Comparison of ENCODE assay signal across 14 cellular contexts in the genomic region with DNA sequence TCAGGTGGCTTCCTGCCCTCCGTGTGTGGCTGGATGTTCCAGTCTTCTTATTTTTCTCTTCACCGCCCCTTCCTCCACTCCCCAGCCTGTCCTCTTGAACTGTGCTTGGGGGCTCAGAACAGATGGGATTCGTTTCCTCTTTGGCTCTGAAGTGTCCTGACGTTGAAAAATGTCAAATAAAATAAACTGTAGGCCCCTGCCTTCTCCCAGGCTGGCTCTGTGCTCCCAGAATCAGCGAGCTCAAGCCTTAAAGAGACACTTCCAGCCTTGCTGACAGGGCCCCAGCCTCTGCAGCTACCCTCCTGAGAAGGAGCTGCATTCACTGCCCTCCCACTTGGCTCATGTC.
DNase-seq lines count a peak whose midpoint lies in the region; ATAC-seq and TF ChIP-seq lines count a peak whose summit lies in the region.
"Had no signal": no experiment of that assay in that cellular context is flagged by ENCODE, and none has a peak within 500 bp of the region (broad histone marks: within the 10 kb centered on the region; RNA-seq: fewer than 3 reads in every experiment).

No MANE protein-coding gene starts in this region.

- H2AFZ ChIP-seq in osteoblast (ENCODE audit: low read length) = no peak overlapping the region

- peaks cover 37% of the 10 kb centered on the region for H3K36me3 ChIP-seq in BLaER1
- peaks cover 0 to 3% (median 0%) of the 10 kb centered on the region in 9 donors for H3K36me3 ChIP-seq in heart left ventricle
- H3K36me3 ChIP-seq in osteoblast (ENCODE audit: insufficient read depth, low read length) = peaks cover 30% of the 10 kb centered on the region

- WGBS in heart left ventricle, 4 donors = 15 to 27% (median 20%) methylated on average over 5 of the region's 5 CpGs

- TF ChIP-seq POLR2A in heart left ventricle (IDR thresholded peaks at IDR 0.05) = no peak

- H3K36me3 Mint-ChIP-seq in MCF 10A (ENCODE audit: insufficient read depth, unreplicated experiment) = peaks cover 11% of the 10 kb centered on the region

- H3K4me2 ChIP-seq in BLaER1 = peak overlapping the region; percentile 6
- H3K4me2 ChIP-seq in osteoblast (ENCODE audit: insufficient read depth, low read length) = no peak overlapping the region

- no peaks in the 10 kb centered on the region for H3K9me3 ChIP-seq in BLaER1
- H3K9me3 ChIP-seq in heart left ventricle = no peaks in the 10 kb centered on the region
- H3K9me3 ChIP-seq in osteoblast (ENCODE audit: low read depth, low read length) = no peaks in the 10 kb centered on the region

- peaks cover 13% of the 10 kb centered on the region for H3K4me1 Mint-ChIP-seq in MCF 10A (ENCODE audit: insufficient read depth, unreplicated experiment)

- H3K27ac ChIP-seq in BLaER1 = peak overlapping the region; percentile 23; the same call in 1 of the 2 replicates
- peak overlapping the region; percentile 33 to 98 (median 78) for H3K27ac ChIP-seq in heart left ventricle
- peak overlapping the region; percentile 48 for H3K27ac ChIP-seq in osteoblast (ENCODE audit: low read depth, low read length)

- H4K20me1 ChIP-seq in BLaER1 (peaks cover 12% of the 10 kb centered on the region; the same call in 1 of the 2 replicates), osteoblast (ENCODE audit: insufficient read depth, low read length) (peaks cover 16% of the 10 kb centered on the region)

- peaks cover 48% of the 10 kb centered on the region for H3K4me1 ChIP-seq in BLaER1
- H3K4me1 ChIP-seq in heart left ventricle = peaks cover 4 to 91% (median 67%) of the 10 kb centered on the region in 12 donors
- peaks cover 53% of the 10 kb centered on the region for H3K4me1 ChIP-seq in osteoblast (ENCODE audit: insufficient read depth, low read length)

- no peak overlapping the region for H3K4me3 Mint-ChIP-seq in MCF 10A (ENCODE audit: unreplicated experiment)
- H3K4me3 Mint-ChIP-seq: activated CD8-positive, alpha-beta T cell treated with anti-CD3 and anti-CD28 coated beads for 36 hours; dendritic cell treated with granulocyte-macrophage colony-stimulating factor and Interleukin-4, amounts not matched to agents 40 ng/mL and 50 ng/mL, for 4 days had no signal

- no peaks in the 10 kb centered on the region for H3K9me3 Mint-ChIP-seq in MCF 10A (ENCODE audit: unreplicated experiment)
- H3K9me3 Mint-ChIP-seq: activated CD8-positive, alpha-beta T cell treated with anti-CD3 and anti-CD28 coated beads for 36 hours; dendritic cell treated with granulocyte-macrophage colony-stimulating factor and Interleukin-4, amounts not matched to agents 40 ng/mL and 50 ng/mL, for 4 days had no signal

- H3K27me3 ChIP-seq in BLaER1 (no peaks in the 10 kb centered on the region), heart left ventricle (no peaks in the 10 kb centered on the region), osteoblast (ENCODE audit: insufficient read depth, low read length) (no peaks in the 10 kb centered on the region)

- H3K79me2 ChIP-seq in osteoblast (ENCODE audit: insufficient read depth, low read length) = peaks cover 92% of the 10 kb centered on the region

- peak; percentile 10 for ATAC-seq in SK-N-SH treated with all-trans-retinoic acid at 6 μM for 48 hours
- ATAC-seq in heart left ventricle = peak in 2 of 4 donors; percentile 2 to 5
- ATAC-seq: activated CD8-positive, alpha-beta T cell treated with anti-CD3 and anti-CD28 coated beads for 36 hours had no signal

- no peak overlapping the region for H3K27ac Mint-ChIP-seq in MCF 10A (ENCODE audit: low read depth, unreplicated experiment)
- H3K27ac Mint-ChIP-seq: activated CD8-positive, alpha-beta T cell treated with anti-CD3 and anti-CD28 coated beads for 36 hours; dendritic cell treated with granulocyte-macrophage colony-stimulating factor and Interleukin-4, amounts not matched to agents 40 ng/mL and 50 ng/mL, for 4 days had no signal

- intact Hi-C loops in heart left ventricle (cut with DNase I) = no loop called here
- intact Hi-C loops in MCF 10A (cut with micrococcal nuclease) = no loop called here

- H3K9ac ChIP-seq in BLaER1 = no peak overlapping the region

- peak in 1 of 5 donors; percentile 49 for DNase-seq in heart left ventricle
- no peak for DNase-seq in osteoblast (ENCODE audit: insufficient read length, low spot score, missing footprints)
- no peak for DNase-seq in COR-L47 (lab: John Stamatoyannopoulos, UW)
- no peak for DNase-seq in activated CD4-positive, alpha-beta T cell treated with anti-CD3 and anti-CD28 coated beads for 4 hours
- DNase-seq in NOMO-1 treated with dmso at 0.1 percent for 144 hours (lab: John Stamatoyannopoulos, UW; ENCODE audit: unreplicated experiment) = no peak
- DNase-seq in MCF 10A (ENCODE audit: unreplicated experiment) = no peak
- DNase-seq: activated CD8-positive, alpha-beta T cell treated with anti-CD3 and anti-CD28 coated beads for 36 hours; activated gamma-delta T cell treated with Interleukin-2 at 50 U/mL for 16 hours; DND-41; mesendoderm; NCI-H187 had no signal

- POLR2A ChIA-PET in MCF 10A (lab: Yijun Ruan, JAX) = interaction anchor here (0.5 to 6.0 kb wide), 2 partner anchors 10 to 23 kb away, joined by 3 to 34 read pairs; no protein-coding TSS in a partner anchor

- H3K27me3 Mint-ChIP-seq in MCF 10A (ENCODE audit: insufficient read depth, unreplicated experiment) = no peaks in the 10 kb centered on the region

- CTCF ChIA-PET in MCF 10A (lab: Yijun Ruan, JAX) = interaction anchor here (0.6 to 26.0 kb wide), 6 partner anchors 9 to 194 kb away, joined by 3 to 1744 read pairs (median 6); no protein-coding TSS in a partner anchor

- no TSS peak for BruUV-seq in MCF 10A (replicated peaks; lab: Mats Ljungman, UMichigan)

- no peak overlapping the region for H3K4me3 ChIP-seq in BLaER1
- H3K4me3 ChIP-seq in heart left ventricle = no peak overlapping the region
- no peak overlapping the region for H3K4me3 ChIP-seq in osteoblast (ENCODE audit: insufficient read depth, low read length)

- no peak for TF ChIP-seq CTCF in heart left ventricle (IDR thresholded peaks at IDR 0.05)
- no peak for TF ChIP-seq CTCF in osteoblast (IDR thresholded peaks at IDR 0.05; ENCODE audit: extremely low read depth, low read depth, low read length)
- TF ChIP-seq CTCF in MCF 10A (IDR thresholded peaks at IDR 0.05; ENCODE audit: unreplicated experiment) = no peak

TF ChIP-seq in SK-N-SH treated with all-trans-retinoic acid at 6 μM for 48 hours, 23 proteins besides CTCF, POLR2A, EP300 and RAD21:
- TF ChIP-seq ARNTL (CRISPR knock-in tag; IDR thresholded peaks at IDR 0.05; ENCODE audit: borderline replicate concordance, low read depth) (no peak), ZNF70 (CRISPR knock-in tag; IDR thresholded peaks at IDR 0.05) (no peak), PPARA (CRISPR knock-in tag; IDR thresholded peaks at IDR 0.05; ENCODE audit: borderline replicate concordance) (no peak), ISL1 (CRISPR knock-in tag; IDR thresholded peaks at IDR 0.05) (no peak), TOX (CRISPR knock-in tag; IDR thresholded peaks at IDR 0.05; ENCODE audit: borderline replicate concordance) (no peak), ZFP3 (CRISPR knock-in tag; IDR thresholded peaks at IDR 0.05) (no peak)
- TF ChIP-seq, protein P1, sequence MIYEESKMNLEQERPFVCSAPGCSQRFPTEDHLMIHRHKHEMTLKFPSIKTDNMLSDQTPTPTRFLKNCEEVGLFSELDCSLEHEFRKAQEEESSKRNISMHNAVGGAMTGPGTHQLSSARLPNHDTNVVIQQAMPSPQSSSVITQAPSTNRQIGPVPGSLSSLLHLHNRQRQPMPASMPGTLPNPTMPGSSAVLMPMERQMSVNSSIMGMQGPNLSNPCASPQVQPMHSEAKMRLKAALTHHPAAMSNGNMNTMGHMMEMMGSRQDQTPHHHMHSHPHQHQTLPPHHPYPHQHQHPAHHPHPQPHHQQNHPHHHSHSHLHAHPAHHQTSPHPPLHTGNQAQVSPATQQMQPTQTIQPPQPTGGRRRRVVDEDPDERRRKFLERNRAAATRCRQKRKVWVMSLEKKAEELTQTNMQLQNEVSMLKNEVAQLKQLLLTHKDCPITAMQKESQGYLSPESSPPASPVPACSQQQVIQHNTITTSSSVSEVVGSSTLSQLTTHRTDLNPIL (CRISPR knock-in tag; IDR thresholded peaks at IDR 0.05; ENCODE audit: low read depth) = no peak
- TF ChIP-seq, protein P2, sequence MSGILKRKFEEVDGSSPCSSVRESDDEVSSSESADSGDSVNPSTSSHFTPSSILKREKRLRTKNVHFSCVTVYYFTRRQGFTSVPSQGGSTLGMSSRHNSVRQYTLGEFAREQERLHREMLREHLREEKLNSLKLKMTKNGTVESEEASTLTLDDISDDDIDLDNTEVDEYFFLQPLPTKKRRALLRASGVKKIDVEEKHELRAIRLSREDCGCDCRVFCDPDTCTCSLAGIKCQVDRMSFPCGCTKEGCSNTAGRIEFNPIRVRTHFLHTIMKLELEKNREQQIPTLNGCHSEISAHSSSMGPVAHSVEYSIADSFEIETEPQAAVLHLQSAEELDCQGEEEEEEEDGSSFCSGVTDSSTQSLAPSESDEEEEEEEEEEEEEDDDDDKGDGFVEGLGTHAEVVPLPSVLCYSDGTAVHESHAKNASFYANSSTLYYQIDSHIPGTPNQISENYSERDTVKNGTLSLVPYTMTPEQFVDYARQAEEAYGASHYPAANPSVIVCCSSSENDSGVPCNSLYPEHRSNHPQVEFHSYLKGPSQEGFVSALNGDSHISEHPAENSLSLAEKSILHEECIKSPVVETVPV (CRISPR knock-in tag; IDR thresholded peaks at IDR 0.05) = no peak
- TF ChIP-seq, protein P3, sequence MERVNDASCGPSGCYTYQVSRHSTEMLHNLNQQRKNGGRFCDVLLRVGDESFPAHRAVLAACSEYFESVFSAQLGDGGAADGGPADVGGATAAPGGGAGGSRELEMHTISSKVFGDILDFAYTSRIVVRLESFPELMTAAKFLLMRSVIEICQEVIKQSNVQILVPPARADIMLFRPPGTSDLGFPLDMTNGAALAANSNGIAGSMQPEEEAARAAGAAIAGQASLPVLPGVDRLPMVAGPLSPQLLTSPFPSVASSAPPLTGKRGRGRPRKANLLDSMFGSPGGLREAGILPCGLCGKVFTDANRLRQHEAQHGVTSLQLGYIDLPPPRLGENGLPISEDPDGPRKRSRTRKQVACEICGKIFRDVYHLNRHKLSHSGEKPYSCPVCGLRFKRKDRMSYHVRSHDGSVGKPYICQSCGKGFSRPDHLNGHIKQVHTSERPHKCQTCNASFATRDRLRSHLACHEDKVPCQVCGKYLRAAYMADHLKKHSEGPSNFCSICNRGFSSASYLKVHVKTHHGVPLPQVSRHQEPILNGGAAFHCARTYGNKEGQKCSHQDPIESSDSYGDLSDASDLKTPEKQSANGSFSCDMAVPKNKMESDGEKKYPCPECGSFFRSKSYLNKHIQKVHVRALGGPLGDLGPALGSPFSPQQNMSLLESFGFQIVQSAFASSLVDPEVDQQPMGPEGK (CRISPR knock-in tag; IDR thresholded peaks at IDR 0.05; ENCODE audit: borderline replicate concordance) = no peak

Comparison
In these comparisons a context has a peak if more than half of its experiments do, and no peak if none do; other contexts are left out.
1. H3K27ac ChIP-seq: peak in every context shown above with its lines; median percentile 78 in heart left ventricle; 48 in osteoblast; 23 in BLaER1.